1 cellular context compared by ENCODE assay signal in the genomic region with DNA sequence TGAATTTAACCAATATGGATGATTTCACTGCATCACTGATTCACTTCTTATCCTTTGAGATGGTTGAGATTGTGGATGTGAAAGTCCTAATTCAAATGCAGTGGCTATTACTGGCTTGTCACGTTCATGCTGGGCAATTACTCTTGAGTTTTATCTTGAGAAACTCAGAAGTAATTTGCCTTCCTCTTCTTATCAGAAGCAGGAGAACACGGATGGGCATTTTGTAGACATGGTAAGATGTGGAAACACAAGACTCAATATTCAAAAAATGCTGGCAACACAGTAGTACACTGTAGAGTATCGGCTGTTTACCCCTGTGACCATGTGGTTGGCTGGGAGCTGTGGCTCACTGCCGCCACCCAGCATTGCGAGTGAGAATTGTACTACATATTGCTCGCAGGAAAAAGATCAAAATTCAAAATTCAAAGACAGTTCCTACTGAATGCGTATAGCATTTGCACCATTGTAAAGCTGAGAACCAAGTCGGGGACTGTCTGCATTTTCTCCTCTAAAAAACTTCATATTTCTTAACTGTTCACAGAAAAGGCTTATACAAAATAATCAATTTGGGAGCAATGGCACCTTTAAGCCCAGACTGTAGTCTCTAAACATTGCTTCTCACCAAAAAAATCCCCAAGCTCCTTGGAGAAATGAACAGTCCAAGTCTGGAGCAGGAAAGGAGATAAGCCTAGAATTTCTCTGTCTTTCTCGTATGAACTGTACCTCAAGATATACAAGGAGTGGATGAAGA.
A peak's percentile ranks its signal among the peaks of the same experiment; 100 is the strongest.
TF ChIP-seq lines count a peak whose summit lies in the region.

No MANE protein-coding gene starts in this region.

TF ChIP-seq in GM12878, 131 proteins besides CTCF, POLR2A, EP300 and RAD21 (continued from another document and continues in another):
- TF ChIP-seq, protein P1, sequence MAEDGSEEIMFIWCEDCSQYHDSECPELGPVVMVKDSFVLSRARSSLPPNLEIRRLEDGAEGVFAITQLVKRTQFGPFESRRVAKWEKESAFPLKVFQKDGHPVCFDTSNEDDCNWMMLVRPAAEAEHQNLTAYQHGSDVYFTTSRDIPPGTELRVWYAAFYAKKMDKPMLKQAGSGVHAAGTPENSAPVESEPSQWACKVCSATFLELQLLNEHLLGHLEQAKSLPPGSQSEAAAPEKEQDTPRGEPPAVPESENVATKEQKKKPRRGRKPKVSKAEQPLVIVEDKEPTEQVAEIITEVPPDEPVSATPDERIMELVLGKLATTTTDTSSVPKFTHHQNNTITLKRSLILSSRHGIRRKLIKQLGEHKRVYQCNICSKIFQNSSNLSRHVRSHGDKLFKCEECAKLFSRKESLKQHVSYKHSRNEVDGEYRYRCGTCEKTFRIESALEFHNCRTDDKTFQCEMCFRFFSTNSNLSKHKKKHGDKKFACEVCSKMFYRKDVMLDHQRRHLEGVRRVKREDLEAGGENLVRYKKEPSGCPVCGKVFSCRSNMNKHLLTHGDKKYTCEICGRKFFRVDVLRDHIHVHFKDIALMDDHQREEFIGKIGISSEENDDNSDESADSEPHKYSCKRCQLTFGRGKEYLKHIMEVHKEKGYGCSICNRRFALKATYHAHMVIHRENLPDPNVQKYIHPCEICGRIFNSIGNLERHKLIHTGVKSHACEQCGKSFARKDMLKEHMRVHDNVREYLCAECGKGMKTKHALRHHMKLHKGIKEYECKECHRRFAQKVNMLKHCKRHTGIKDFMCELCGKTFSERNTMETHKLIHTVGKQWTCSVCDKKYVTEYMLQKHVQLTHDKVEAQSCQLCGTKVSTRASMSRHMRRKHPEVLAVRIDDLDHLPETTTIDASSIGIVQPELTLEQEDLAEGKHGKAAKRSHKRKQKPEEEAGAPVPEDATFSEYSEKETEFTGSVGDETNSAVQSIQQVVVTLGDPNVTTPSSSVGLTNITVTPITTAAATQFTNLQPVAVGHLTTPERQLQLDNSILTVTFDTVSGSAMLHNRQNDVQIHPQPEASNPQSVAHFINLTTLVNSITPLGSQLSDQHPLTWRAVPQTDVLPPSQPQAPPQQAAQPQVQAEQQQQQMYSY (CRISPR knock-in tag; IDR thresholded peaks at IDR 0.05), result no peak
- TF ChIP-seq YY1 (IDR thresholded peaks at IDR 0.05; ENCODE audit: low read depth, low read length) (peak; percentile 72), MLLT1 (IDR thresholded peaks at IDR 0.05) (0 out of 2 replicates have a peak, but pooled peaks have one; percentile 54), ZBTB40 (IDR thresholded peaks at IDR 0.05; ENCODE audit: borderline replicate concordance) (no peak; the same call in 1 of the 2 replicates), SRF (IDR thresholded peaks at IDR 0.05; ENCODE audit: low read depth in 2 of 2, low read length in 2 of 2) (no peak), ZNF622 (IDR thresholded peaks at IDR 0.05) (no peak), E2F8 (IDR thresholded peaks at IDR 0.05; ENCODE audit: low read depth, partially characterized antibody) (no peak), POU2F2 (IDR thresholded peaks at IDR 0.05; ENCODE audit: borderline replicate concordance, low read depth, low read length) (peak; percentile 64; the same call in 1 of the 3 replicates), ZNF687 (IDR thresholded peaks at IDR 0.05) (peak; percentile 54; the same call in 1 of the 2 replicates), CBFB (IDR thresholded peaks at IDR 0.05; ENCODE audit: low read depth) (peak; percentile 39; the same call in 1 of the 2 replicates), SREBF2 (IDR thresholded peaks at IDR 0.05; ENCODE audit: low read length) (no peak), ASH2L (IDR thresholded peaks at IDR 0.05; ENCODE audit: borderline replicate concordance, low read depth) (no peak), BACH1 (IDR thresholded peaks at IDR 0.05; ENCODE audit: borderline replicate concordance) (no peak), EZH2 (IDR thresholded peaks at IDR 0.05; ENCODE audit: borderline replicate concordance, control insufficient read depth, low read depth, low read length) (no peak), CREB1 (IDR thresholded peaks at IDR 0.05; ENCODE audit: low read depth) (0 out of 2 replicates have a peak, but pooled peaks have one; percentile 19), RB1 (IDR thresholded peaks at IDR 0.05; ENCODE audit: borderline replicate concordance) (peak; percentile 69; the same call in 1 of the 2 replicates), STAT3 (IDR thresholded peaks at IDR 0.05; ENCODE audit: low read depth, low read length) (no peak), MTA2 (IDR thresholded peaks at IDR 0.05; ENCODE audit: low read depth) (peak; percentile 70), ZSCAN29 (IDR thresholded peaks at IDR 0.05) (no peak), JUNB (IDR thresholded peaks at IDR 0.05) (no peak), RBBP5 (conservative IDR thresholded peaks at IDR 0.05) (no peak), PAX5 (IDR thresholded peaks at IDR 0.05; ENCODE audit: borderline replicate concordance, low read depth, low read length) (0 out of 2 replicates have a peak, but pooled peaks have one; percentile 19), MYC (IDR thresholded peaks at IDR 0.05; ENCODE audit: insufficient read depth, insufficient read length, insufficient replicate concordance, low read length, severe bottlenecking) (no peak), MXI1 (IDR thresholded peaks at IDR 0.05; ENCODE audit: low read depth, low read length) (peak; percentile 11; the same call in 1 of the 2 replicates), SMC3 (IDR thresholded peaks at IDR 0.05; ENCODE audit: borderline replicate concordance, low read length) (peak; percentile 94), SREBF1 (IDR thresholded peaks at IDR 0.05; ENCODE audit: low read length) (no peak), ZBTB33 (IDR thresholded peaks at IDR 0.05) (peak; percentile 80), TAF1 (IDR thresholded peaks at IDR 0.05; ENCODE audit: borderline replicate concordance, low read depth, low read length) (no peak), RFX5 (IDR thresholded peaks at IDR 0.05; ENCODE audit: low read depth, low read length) (no peak), PML (IDR thresholded peaks at IDR 0.05; ENCODE audit: low read length) (no peak)
- TF ChIP-seq, protein P2, sequence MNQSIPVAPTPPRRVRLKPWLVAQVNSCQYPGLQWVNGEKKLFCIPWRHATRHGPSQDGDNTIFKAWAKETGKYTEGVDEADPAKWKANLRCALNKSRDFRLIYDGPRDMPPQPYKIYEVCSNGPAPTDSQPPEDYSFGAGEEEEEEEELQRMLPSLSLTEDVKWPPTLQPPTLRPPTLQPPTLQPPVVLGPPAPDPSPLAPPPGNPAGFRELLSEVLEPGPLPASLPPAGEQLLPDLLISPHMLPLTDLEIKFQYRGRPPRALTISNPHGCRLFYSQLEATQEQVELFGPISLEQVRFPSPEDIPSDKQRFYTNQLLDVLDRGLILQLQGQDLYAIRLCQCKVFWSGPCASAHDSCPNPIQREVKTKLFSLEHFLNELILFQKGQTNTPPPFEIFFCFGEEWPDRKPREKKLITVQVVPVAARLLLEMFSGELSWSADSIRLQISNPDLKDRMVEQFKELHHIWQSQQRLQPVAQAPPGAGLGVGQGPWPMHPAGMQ (IDR thresholded peaks at IDR 0.05; ENCODE audit: borderline replicate concordance), result no peak
